Comparison of ENCODE assay signal across 8 cellular contexts in genomic region chr20:41619360-41620115, GRCh38. TPM values are rescaled to one million over a fixed set of nuclear protein-coding genes. Genes with fewer than 3 reads are reported as not detected.
DNase-seq lines count a peak whose midpoint lies in the region; ATAC-seq and TF ChIP-seq lines count a peak whose summit lies in the region.

No MANE protein-coding gene starts in this region.

- H3K4me3 Mint-ChIP-seq in activated CD4-positive, alpha-beta T cell treated with anti-CD3 and anti-CD28 coated beads for 36 hours: peak overlapping the region; percentile 75

- H3K9ac ChIP-seq in fibroblast of lung (ENCODE audit: insufficient read depth, low read length) (no peak overlapping the region), smooth muscle cell (ENCODE audit: low read depth) (no peak overlapping the region)

- CTCF ChIA-PET in activated CD4-positive, alpha-beta T cell treated with anti-CD3 and anti-CD28 coated beads for 36 hours (lab: Charles Lee): interaction anchor here (1.3 to 2.8 kb wide), 2 partner anchors 8 to 73 kb away, joined by 3 to 9 read pairs; no protein-coding TSS in a partner anchor

- no peaks in the 10 kb centered on the region for H3K9me3 ChIP-seq in fibroblast of lung (ENCODE audit: control insufficient read depth, insufficient read depth, low read depth, low read length)
- H3K9me3 ChIP-seq in smooth muscle cell (replicated peaks; ENCODE audit: low read depth): no peaks in the 10 kb centered on the region
- H3K9me3 ChIP-seq in tibial nerve: no peaks in the 10 kb centered on the region

- no peak for TF ChIP-seq EP300 in tibial nerve (IDR thresholded peaks at IDR 0.05)

- H2AFZ ChIP-seq in fibroblast of lung (ENCODE audit: low read length) (no peak overlapping the region), smooth muscle cell (ENCODE audit: low read depth) (peak overlapping the region; percentile 87)

- TF ChIP-seq CTCF in fibroblast of lung (conservative IDR thresholded peaks at IDR 0.05 in 1 of 2, IDR thresholded peaks at IDR 0.05 in 1 of 2; ENCODE audit: low read depth in 1 of 2, low read length in 2 of 2) (no peak), smooth muscle cell (IDR thresholded peaks at IDR 0.05; ENCODE audit: borderline replicate concordance, insufficient read depth, poor library complexity, severe bottlenecking) (no peak), tibial nerve (IDR thresholded peaks at IDR 0.05) (no peak)

- H3K4me1 Mint-ChIP-seq in activated CD4-positive, alpha-beta T cell treated with anti-CD3 and anti-CD28 coated beads for 36 hours: peaks cover 31% of the 10 kb centered on the region

- H3K27me3 Mint-ChIP-seq in activated CD4-positive, alpha-beta T cell treated with anti-CD3 and anti-CD28 coated beads for 36 hours: no peaks in the 10 kb centered on the region

- intact Hi-C loops in activated CD4-positive, alpha-beta T cell treated with anti-CD3 and anti-CD28 coated beads for 36 hours (cut with DNase I, micrococcal nuclease): loop anchor here (2.0 to 10.0 kb wide), 7 partner anchors 73 to 1973 kb away; partner anchors contain the start of genes IFT52 (in 1 of the 2), LPIN3 (in 1 of the 2), PLCG1 (in 1 of the 2) and SRSF6 (in 1 of the 2)

- POLR2A ChIA-PET in activated CD4-positive, alpha-beta T cell treated with anti-CD3 and anti-CD28 coated beads for 36 hours (lab: Charles Lee): no interaction called here

- H3K4me2 ChIP-seq in fibroblast of lung (ENCODE audit: extremely low read depth, insufficient read depth, low read length) (peak overlapping the region; percentile 28), smooth muscle cell (peak overlapping the region; percentile 87)

- H3K36me3 Mint-ChIP-seq in activated CD4-positive, alpha-beta T cell treated with anti-CD3 and anti-CD28 coated beads for 36 hours (ENCODE audit: low read depth): no peaks in the 10 kb centered on the region

- no peak for ATAC-seq in activated CD4-positive, alpha-beta T cell treated with anti-CD3 and anti-CD28 coated beads for 36 hours
- ATAC-seq in GM18870 (IDR thresholded peaks at IDR 0.05; ENCODE audit: unreplicated experiment) (no peak), HG03432 (IDR thresholded peaks at IDR 0.05; ENCODE audit: unreplicated experiment) (no peak)

- peaks cover 24% of the 10 kb centered on the region for H3K79me2 ChIP-seq in fibroblast of lung (ENCODE audit: control insufficient read depth, insufficient read depth, low read length)
- H3K79me2 ChIP-seq in smooth muscle cell (ENCODE audit: low read depth): peaks cover 31% of the 10 kb centered on the region

- H4K20me1 ChIP-seq in fibroblast of lung (ENCODE audit: control insufficient read depth, extremely low read depth, insufficient read depth, low read length) (no peaks in the 10 kb centered on the region), smooth muscle cell (ENCODE audit: low read depth) (peaks cover 30% of the 10 kb centered on the region)

- no peaks in the 10 kb centered on the region for H3K27me3 ChIP-seq in fibroblast of lung (ENCODE audit: control insufficient read depth, insufficient read depth, low read length)
- H3K27me3 ChIP-seq in smooth muscle cell (ENCODE audit: low read depth): no peaks in the 10 kb centered on the region
- H3K27me3 ChIP-seq in tibial nerve: no peaks in the 10 kb centered on the region

- 42% methylated on average over 5 of the region's 5 CpGs for WGBS in smooth muscle cell (ENCODE audit: low lambda C conversion rate)
- 60% methylated on average over 5 of the region's 5 CpGs for WGBS in tibial nerve, 2 donors

- H3F3A ChIP-seq in smooth muscle cell (ENCODE audit: low read depth): peaks cover 6% of the 10 kb centered on the region

- no peak for DNase-seq in activated CD4-positive, alpha-beta T cell treated with anti-CD3 and anti-CD28 coated beads for 36 hours
- DNase-seq in activated CD4-positive, alpha-beta T cell treated with anti-CD3 and anti-CD28 coated beads for 48 hours: no peak
- DNase-seq in SHP77 treated with DMSO at 0.1 percent for 48 hours (lab: John Stamatoyannopoulos, UW): peak; percentile 47
- DNase-seq in fibroblast of lung (ENCODE audit: low read depth in 2 of 2): peak in 1 of 2 donors; percentile 35
- DNase-seq in smooth muscle cell (lab: John Stamatoyannopoulos, UW; ENCODE audit: unreplicated experiment): no peak
- no peak for DNase-seq in tibial nerve (ENCODE audit: low spot score in 2 of 2)

- H3K36me3 ChIP-seq in fibroblast of lung (ENCODE audit: control insufficient read depth, insufficient read depth, low read length) (no peaks in the 10 kb centered on the region), smooth muscle cell (ENCODE audit: low read depth) (no peaks in the 10 kb centered on the region), tibial nerve (no peaks in the 10 kb centered on the region)

- H3K27ac ChIP-seq in fibroblast of lung (ENCODE audit: insufficient read depth, low read length) (no peak overlapping the region), smooth muscle cell (ENCODE audit: low read depth) (no peak overlapping the region), tibial nerve (peak overlapping the region in 2 of 4 donors; percentile 79 to 86)

- H3K4me3 ChIP-seq in fibroblast of lung (replicated peaks in 1 of 4; ENCODE audit: control extremely low read depth in 1 of 4, insufficient read depth in 1 of 4, low read depth in 3 of 4, low read length in 4 of 4) (peak overlapping the region in 2 of 4 experiments; percentile 54 to 68), smooth muscle cell (peak overlapping the region; percentile 73), tibial nerve (peak overlapping the region in 1 of 4 donors; percentile 74)

- no peak overlapping the region for H3K27ac Mint-ChIP-seq in activated CD4-positive, alpha-beta T cell treated with anti-CD3 and anti-CD28 coated beads for 36 hours

- peaks cover 3% of the 10 kb centered on the region for H3K4me1 ChIP-seq in fibroblast of lung (ENCODE audit: control insufficient read depth, extremely low read depth, insufficient read depth, low read length)
- H3K4me1 ChIP-seq in smooth muscle cell (ENCODE audit: low read depth): peaks cover 12% of the 10 kb centered on the region
- H3K4me1 ChIP-seq in tibial nerve: peaks cover 2 to 37% (median 13%) of the 10 kb centered on the region in 4 donors

- no peaks in the 10 kb centered on the region for H3K9me3 Mint-ChIP-seq in activated CD4-positive, alpha-beta T cell treated with anti-CD3 and anti-CD28 coated beads for 36 hours (ENCODE audit: low read depth)

- TF ChIP-seq POLR2A in tibial nerve (IDR thresholded peaks at IDR 0.05): no peak

RNA-seq across cellular contexts. Expression of gene CHD6, which starts 1.4 kb away (rescaled TPM):
- 10 to 100 TPM; 30.2 to 34.0 TPM for total RNA-seq in activated CD4-positive, alpha-beta T cell treated with anti-CD3 and anti-CD28 coated beads for 36 hours
- total RNA-seq in fibroblast of lung (22.9 and 25.9 TPM in 2 replicates), smooth muscle cell (41.7 and 45.2 TPM in 2 replicates), tibial nerve (10 to 100 TPM; 52.0 to 58.2 (median 54.9) TPM)
- polyA plus RNA-seq in fibroblast of lung (9.1 and 13.4 TPM in 2 replicates), smooth muscle cell (47.8 and 66.8 TPM in 2 replicates)
- polyA plus RNA-seq in fibroblast of lung (2012): 6.8 and 11.4 TPM in 2 replicates
- polyA minus RNA-seq in fibroblast of lung (ENCODE audit: low replicate concordance): 12.2 and 24.8 TPM in 2 replicates
